Comparison of ENCODE assay signal across 26 cellular contexts in the genomic region with DNA sequence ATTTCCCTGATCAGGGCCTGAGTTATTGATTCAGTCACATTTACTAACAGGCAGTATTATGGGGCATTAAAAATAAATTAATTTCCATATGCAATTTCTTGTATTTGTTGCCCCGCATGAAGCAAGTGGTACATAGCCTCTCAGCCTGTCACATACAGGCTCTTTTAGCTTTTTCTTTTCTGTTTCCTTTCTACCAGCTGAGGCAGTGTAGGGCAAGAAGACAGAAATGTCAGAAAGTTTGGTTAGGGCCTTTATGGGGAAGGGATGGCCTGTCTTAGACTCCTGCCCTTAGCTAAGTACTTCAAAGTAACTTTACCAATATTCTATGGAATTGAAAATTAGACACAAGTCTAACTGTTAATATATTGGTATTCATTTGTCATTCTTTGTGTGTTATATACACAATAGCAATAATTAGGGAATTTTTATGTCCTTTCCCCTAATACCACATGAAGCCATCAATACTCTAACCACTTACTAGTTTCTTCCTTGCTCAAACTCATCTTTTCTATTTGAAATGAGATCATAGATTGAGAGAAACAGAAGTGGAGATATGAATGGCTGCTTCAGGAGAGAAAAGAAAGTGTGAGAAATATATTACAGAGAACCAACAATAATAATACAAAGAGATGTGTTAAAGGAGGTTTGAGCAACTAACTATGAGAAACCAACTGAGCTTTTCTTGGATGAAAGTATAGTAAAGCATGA.
A peak's percentile ranks its signal among the peaks of the same experiment; 100 is the strongest.
DNase-seq lines count a peak whose midpoint lies in the region; ATAC-seq, FAIRE-seq and TF ChIP-seq lines count a peak whose summit lies in the region.
"Had no signal": no experiment of that assay in that cellular context is flagged by ENCODE, and none has a peak within 500 bp of the region (broad histone marks: within the 10 kb centered on the region; RNA-seq: fewer than 3 reads in every experiment).

No MANE protein-coding gene starts in this region.

- POLR2A ChIA-PET in HepG2 (lab: Yijun Ruan, JAX) (no interaction called here), OCI-LY7 (lab: Charles Lee) (interaction anchor here (0.5 to 1.7 kb wide), 4 partner anchors 9 to 1480 kb away, joined by 3 to 7 read pairs (median 5); no protein-coding TSS in a partner anchor)

- BruUV-seq in HepG2 (replicated peaks; lab: Mats Ljungman, UMichigan) (no TSS peak), OCI-LY7 (replicated peaks; lab: Mats Ljungman, UMichigan) (no TSS peak)

- TF ChIP-seq POLR2A in HepG2 (IDR thresholded peaks at IDR 0.05; ENCODE audit: insufficient read depth in 1 of 2, low read depth in 2 of 2, low read length in 2 of 2) (no peak), right lobe of liver (IDR thresholded peaks at IDR 0.05) (no peak)

- H3K4me3 ChIP-seq in HepG2 (replicated peaks in 1 of 3; ENCODE audit: insufficient read depth in 1 of 3, low read depth in 2 of 3, low read length in 3 of 3) (no peak overlapping the region), right lobe of liver (no peak overlapping the region), hepatocyte (no peak overlapping the region), OCI-LY7 (ENCODE audit: low read depth, low read length, poor library complexity, severe bottlenecking) (no peak overlapping the region)
- H3K4me3 ChIP-seq: GM23248 had no signal

- in situ Hi-C loops in HepG2 (cut with HindIII; ENCODE audit: extremely low pct_ligation_motif_present, low pct_unique_long_range_greater_than_20kb): no loop called here

- 96% methylated on average over 1 of the region's 1 CpG for WGBS in HepG2 (ENCODE audit: low lambda C conversion rate)
- no CpG with 5 or more reads among the region's 1 CpG for WGBS in right lobe of liver (ENCODE audit: insufficient coverage, low coverage, low lambda C conversion rate, missing lambda C conversion rate)
- 95% methylated on average over 1 of the region's 1 CpG for WGBS in hepatocyte (ENCODE audit: low lambda C conversion rate, missing lambda C conversion rate)

- H4K20me1 ChIP-seq in HepG2 (ENCODE audit: insufficient read depth, low read length) (no peaks in the 10 kb centered on the region), hepatocyte (ENCODE audit: insufficient read depth, poor library complexity, severe bottlenecking) (no peaks in the 10 kb centered on the region), OCI-LY7 (ENCODE audit: insufficient read depth, low read length) (no peaks in the 10 kb centered on the region)

- CTCF ChIA-PET in HepG2 (lab: Yijun Ruan, JAX; ENCODE audit: low intra/inter-chr PET ratio, low total read pairs): no interaction called here
- CTCF ChIA-PET in OCI-LY7 (lab: Charles Lee; ENCODE audit: unreplicated experiment): no interaction called here

- H2AFZ ChIP-seq in HepG2 (ENCODE audit: low read length): no peak overlapping the region
- no peak overlapping the region for H2AFZ ChIP-seq in hepatocyte
- no peak overlapping the region for H2AFZ ChIP-seq in OCI-LY7 (ENCODE audit: low read length)
- H2AFZ ChIP-seq: GM23248 had no signal

- H3K79me2 ChIP-seq in HepG2 (ENCODE audit: insufficient read depth, low read length) (no peaks in the 10 kb centered on the region), hepatocyte (no peaks in the 10 kb centered on the region), OCI-LY7 (ENCODE audit: insufficient read depth, low read depth, low read length) (no peaks in the 10 kb centered on the region)

- no peak for FAIRE-seq in HepG2 (lab: Jason Lieb, UNC)
- FAIRE-seq: GM12892, GM18507 had no signal

- no peaks in the 10 kb centered on the region for H3K36me3 ChIP-seq in HepG2 (replicated peaks in 1 of 2; ENCODE audit: control insufficient read depth in 1 of 2, insufficient read depth in 2 of 2, low read length in 2 of 2)
- no peaks in the 10 kb centered on the region for H3K36me3 ChIP-seq in right lobe of liver
- no peaks in the 10 kb centered on the region for H3K36me3 ChIP-seq in hepatocyte (replicated peaks; ENCODE audit: insufficient read depth, low read depth)
- H3K36me3 ChIP-seq in OCI-LY7 (ENCODE audit: insufficient read depth, low read length): no peaks in the 10 kb centered on the region

- intact Hi-C loops in HepG2 (cut with micrococcal nuclease; ENCODE audit: unreplicated experiment) (no loop called here), right lobe of liver (cut with DNase I) (no loop called here), OCI-LY7 (cut with micrococcal nuclease; ENCODE audit: unreplicated experiment) (no loop called here)

- no peak overlapping the region for H3K27ac ChIP-seq in HepG2 (ENCODE audit: extremely low read length, insufficient read depth, low read length)
- no peak overlapping the region for H3K27ac ChIP-seq in right lobe of liver
- no peak overlapping the region for H3K27ac ChIP-seq in hepatocyte
- H3K27ac ChIP-seq in OCI-LY7 (ENCODE audit: low read depth, low read length, poor library complexity, severe bottlenecking): no peak overlapping the region
- H3K27ac ChIP-seq: C4-2B, GM23248, RWPE1 had no signal

- no peak overlapping the region for H3K4me2 ChIP-seq in HepG2 (ENCODE audit: low read depth, low read length)
- no peak overlapping the region for H3K4me2 ChIP-seq in hepatocyte
- H3K4me2 ChIP-seq in OCI-LY7 (ENCODE audit: low read length): no peak overlapping the region

- H3K9me2 ChIP-seq in hepatocyte (replicated peaks; ENCODE audit: insufficient read depth) (no peaks in the 10 kb centered on the region), OCI-LY7 (ENCODE audit: insufficient read depth, low read length) (no peaks in the 10 kb centered on the region; the same call in 1 of the 2 replicates)

- H3K9me3 ChIP-seq in HepG2 (ENCODE audit: low read length) (peaks cover 42% of the 10 kb centered on the region), right lobe of liver (no peaks in the 10 kb centered on the region), hepatocyte (ENCODE audit: low read depth) (no peaks in the 10 kb centered on the region), OCI-LY7 (ENCODE audit: low read length) (no peaks in the 10 kb centered on the region)
- H3K9me3 ChIP-seq: Caco-2 had no signal

- H3K9ac ChIP-seq in HepG2 (ENCODE audit: insufficient read depth, low read depth, low read length): no peak overlapping the region
- H3K9ac ChIP-seq: GM23248 had no signal

- H3K4me1 ChIP-seq in HepG2 (ENCODE audit: insufficient read depth, low read length) (peaks cover 17% of the 10 kb centered on the region), right lobe of liver (peaks cover 0 to 10% (median 3%) of the 10 kb centered on the region in 4 donors), hepatocyte (ENCODE audit: insufficient read depth) (peaks cover 6% of the 10 kb centered on the region), OCI-LY7 (ENCODE audit: insufficient read depth, low read length, poor library complexity, severe bottlenecking) (no peaks in the 10 kb centered on the region)
- H3K4me1 ChIP-seq: Caco-2 had no signal

- TF ChIP-seq RAD21 in HepG2 (CRISPR knock-in tag; IDR thresholded peaks at IDR 0.05): no peak

- no peak for TF ChIP-seq EP300 in HepG2 (IDR thresholded peaks at IDR 0.05; ENCODE audit: low read depth in 2 of 2, low read length in 2 of 2)
- no peak for TF ChIP-seq EP300 in HepG2 (CRISPR knock-in tag; IDR thresholded peaks at IDR 0.05; ENCODE audit: borderline replicate concordance)

- TF ChIP-seq CTCF in HepG2 (CRISPR knock-in tag; IDR thresholded peaks at IDR 0.05) (no peak), right lobe of liver (IDR thresholded peaks at IDR 0.05) (no peak), hepatocyte (IDR thresholded peaks at IDR 0.05; ENCODE audit: poor library complexity) (peak; percentile 6), OCI-LY7 (conservative IDR thresholded peaks at IDR 0.05; ENCODE audit: low read length) (no peak)

- ATAC-seq in HepG2 (peak; percentile 45; the same call in 1 of the 3 replicates), right lobe of liver (no peak)
- ATAC-seq: CD8-positive, alpha-beta T cell; Panc1; T-cell had no signal

- DNase-seq in HepG2 (ENCODE audit: low spot score) (no peak), right lobe of liver (no peak), OCI-M1 (lab: John Stamatoyannopoulos, UW) (peak; percentile 47), hepatocyte (ENCODE audit: low spot score) (no peak), OCI-LY7 (ENCODE audit: low spot score) (no peak), dedifferentiated amniotic fluid mesenchymal stem cell (ENCODE audit: extremely low spot score) (no peak), AG20443 (ENCODE audit: low spot score) (no peak)
- DNase-seq: Caco-2; CD8-positive, alpha-beta T cell; DMS79 treated with DMSO at 0.1 percent for 48 hours; GF-D8; GM23248; HCEC 1CT; Karpas-422; NCI-H1105; NCI-H1436 treated with DMSO at 0.1 percent for 48 hours; NCI-H187 treated with DMSO at 0.1 percent for 48 hours; NCI-H2107; NCI-H526 treated with DMSO at 0.1 percent for 48 hours; SHP77; T-cell had no signal

- no peaks in the 10 kb centered on the region for H3K27me3 ChIP-seq in HepG2 (ENCODE audit: control insufficient read depth in 1 of 2, insufficient read depth in 2 of 2, low read length in 2 of 2)
- no peaks in the 10 kb centered on the region for H3K27me3 ChIP-seq in right lobe of liver
- no peaks in the 10 kb centered on the region for H3K27me3 ChIP-seq in hepatocyte

TF ChIP-seq in HepG2, 621 proteins besides CTCF, POLR2A, EP300 and RAD21:
- TF ChIP-seq JUND (CRISPR knock-in tag; IDR thresholded peaks at IDR 0.05) (no peak), STAG1 (CRISPR knock-in tag; IDR thresholded peaks at IDR 0.05) (peak; percentile 31)
